Comparison of ENCODE assay signal across 15 cellular contexts in the genomic region with DNA sequence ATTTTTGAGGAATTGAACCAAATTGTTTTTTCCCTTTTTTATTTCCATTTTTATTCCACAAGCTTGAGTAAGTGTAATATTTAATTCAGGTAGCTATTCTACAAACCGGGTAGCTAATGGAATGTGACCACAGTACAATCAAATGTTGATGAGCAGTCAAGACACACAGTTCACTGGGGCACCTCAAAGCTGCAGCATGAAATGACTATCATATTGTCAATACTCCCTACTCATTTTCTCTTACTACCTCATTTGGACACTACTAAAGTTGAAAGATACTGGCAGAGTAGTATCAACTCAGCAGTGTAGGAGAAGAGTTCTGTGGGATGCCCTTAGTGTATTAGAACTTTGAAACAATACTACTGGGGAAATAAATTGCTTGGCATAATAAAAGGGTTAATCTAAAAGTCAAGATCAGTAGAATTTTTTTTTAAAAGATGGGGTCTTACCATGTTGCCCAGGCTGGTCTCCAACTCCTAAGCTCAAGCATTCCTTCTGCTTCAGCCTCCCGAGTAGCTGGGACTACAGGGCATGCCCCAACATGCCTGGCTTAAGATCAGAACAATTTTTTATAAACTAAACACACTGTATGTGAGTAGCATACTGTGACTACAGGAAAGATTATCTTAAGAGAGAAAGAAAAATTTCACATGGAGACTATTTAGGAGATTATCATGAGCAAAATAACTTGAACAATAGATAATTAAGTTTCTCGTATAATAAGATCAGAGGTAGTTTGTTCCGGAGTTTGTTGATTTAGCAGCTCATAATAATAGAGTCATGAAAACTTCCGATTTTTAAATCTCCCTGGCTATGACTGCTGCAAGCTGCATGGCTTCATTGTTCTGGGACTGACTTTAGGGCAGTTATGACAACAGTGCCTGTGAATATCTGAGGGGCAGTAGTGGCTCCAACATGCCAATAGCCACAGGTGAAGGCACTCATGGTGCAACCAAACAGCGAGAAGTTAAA. TPM values are rescaled to one million over a fixed set of nuclear protein-coding genes. Genes with fewer than 3 reads are reported as not detected.
A peak's percentile ranks its signal among the peaks of the same experiment; 100 is the strongest.
DNase-seq lines count a peak whose midpoint lies in the region; ATAC-seq and TF ChIP-seq lines count a peak whose summit lies in the region.
"Had no signal": no experiment of that assay in that cellular context is flagged by ENCODE, and none has a peak within 500 bp of the region (broad histone marks: within the 10 kb centered on the region; RNA-seq: fewer than 3 reads in every experiment).

No MANE protein-coding gene starts in this region.

- BruUV-seq in Calu3 (replicated peaks; lab: Mats Ljungman, UMichigan) (no TSS peak), PC-9 (replicated peaks; lab: Mats Ljungman, UMichigan) (no TSS peak)

- CTCF ChIA-PET in Calu3 (lab: Charles Lee) (interaction anchor here (0.5 kb wide), 1 partner anchor 14 kb away, joined by 5 read pairs; no protein-coding TSS in a partner anchor), PC-9 (lab: Charles Lee) (no interaction called here)

- H4K20me1 ChIP-seq in PC-9 (ENCODE audit: insufficient read depth): no peaks in the 10 kb centered on the region

- intact Hi-C loops in Calu3 (cut with micrococcal nuclease; ENCODE audit: unreplicated experiment) (no loop called here), PC-9 (cut with micrococcal nuclease; ENCODE audit: unreplicated experiment) (no loop called here)

- no peak overlapping the region for H3K27ac ChIP-seq in ACC112 (ENCODE audit: low read depth, low read length)
- peak overlapping the region; percentile 69 for H3K27ac ChIP-seq in HUES48 (ENCODE audit: low read depth, low read length)
- H3K27ac ChIP-seq in iPS-18a (ENCODE audit: low read length): peak overlapping the region; percentile 4
- H3K27ac ChIP-seq in PC-9: no peak overlapping the region
- H3K27ac ChIP-seq: tibial nerve had no signal

- H3K4me1 ChIP-seq in ACC112 (ENCODE audit: control insufficient read depth, insufficient read depth, low read length, unreplicated experiment): no peaks in the 10 kb centered on the region
- H3K4me1 ChIP-seq in HUES48 (ENCODE audit: control insufficient read depth, insufficient read depth, low read length): peaks cover 21% of the 10 kb centered on the region
- peaks cover 23% of the 10 kb centered on the region for H3K4me1 ChIP-seq in adipocyte (ENCODE audit: control insufficient read depth, insufficient read depth, low read length)
- H3K4me1 ChIP-seq in iPS-18a (ENCODE audit: control insufficient read depth, low read depth, low read length): peaks cover 30% of the 10 kb centered on the region
- no peaks in the 10 kb centered on the region for H3K4me1 ChIP-seq in PC-9 (replicated peaks; ENCODE audit: insufficient read depth)

- no peak overlapping the region for H3K4me3 ChIP-seq in ACC112 (ENCODE audit: low read depth, low read length)
- no peak overlapping the region for H3K4me3 ChIP-seq in HUES48 (ENCODE audit: low read depth, low read length)
- H3K4me3 ChIP-seq in adipocyte (ENCODE audit: low read length): peak overlapping the region; percentile 61
- no peak overlapping the region for H3K4me3 ChIP-seq in iPS-18a (ENCODE audit: low read length)
- no peak overlapping the region for H3K4me3 ChIP-seq in PC-9
- H3K4me3 ChIP-seq: tibial nerve had no signal

- no peaks in the 10 kb centered on the region for H3F3A ChIP-seq in PC-9 (ENCODE audit: insufficient read depth, low read depth)

- no peak overlapping the region for H3K27ac Mint-ChIP-seq in Calu3 (ENCODE audit: unreplicated experiment)
- H3K27ac Mint-ChIP-seq: activated CD4-positive, alpha-beta memory T cell treated with anti-CD3 and anti-CD28 coated beads for 36 hours; CD8-positive, alpha-beta T cell had no signal

- ATAC-seq in HG02840 (IDR thresholded peaks at IDR 0.05; ENCODE audit: low FRiP score, unreplicated experiment): no peak
- ATAC-seq: CD8-positive, alpha-beta T cell; Right ventricle myocardium inferior had no signal

- TF ChIP-seq CTCF in Calu3 (IDR thresholded peaks at IDR 0.05; ENCODE audit: unreplicated experiment) (no peak), PC-9 (conservative IDR thresholded peaks at IDR 0.05) (no peak)

- peak; percentile 63 for DNase-seq in adipocyte (ENCODE audit: low read depth)
- no peak for DNase-seq in Ammon's horn (ENCODE audit: low spot score)
- DNase-seq in Calu3: no peak
- no peak for DNase-seq in PC-9
- DNase-seq: activated CD4-positive, alpha-beta memory T cell treated with anti-CD3 and anti-CD28 coated beads for 36 hours; CD8-positive, alpha-beta T cell; naive B cell; NCI-H1048; stimulated activated CD4-positive, alpha-beta T cell treated with anti-CD3 and anti-CD28 coated beads, Interleukin-4, amount 100 ng/mL, for 4 hours had no signal

- H3K36me3 ChIP-seq in ACC112 (ENCODE audit: insufficient read depth, low read length): no peaks in the 10 kb centered on the region
- H3K36me3 ChIP-seq in HUES48 (ENCODE audit: control insufficient read depth, insufficient read depth, low read length): no peaks in the 10 kb centered on the region
- H3K36me3 ChIP-seq in adipocyte (ENCODE audit: control insufficient read depth, insufficient read depth, low read length, severe bottlenecking): no peaks in the 10 kb centered on the region
- H3K36me3 ChIP-seq in iPS-18a (ENCODE audit: control insufficient read depth, low read depth, low read length): no peaks in the 10 kb centered on the region
- H3K36me3 ChIP-seq in PC-9 (ENCODE audit: low read depth): no peaks in the 10 kb centered on the region
- H3K36me3 ChIP-seq: tibial nerve had no signal

- H3K27me3 ChIP-seq in ACC112 (ENCODE audit: insufficient read depth, low read length) (no peaks in the 10 kb centered on the region; the same call in 1 of the 2 replicates), HUES48 (ENCODE audit: control insufficient read depth, insufficient read depth, low read length) (no peaks in the 10 kb centered on the region), adipocyte (replicated peaks; ENCODE audit: control insufficient read depth, insufficient read depth, low read length) (no peaks in the 10 kb centered on the region), iPS-18a (ENCODE audit: control insufficient read depth, insufficient read depth, low read length) (no peaks in the 10 kb centered on the region), PC-9 (ENCODE audit: insufficient read depth, low read depth) (no peaks in the 10 kb centered on the region)
- H3K27me3 ChIP-seq: tibial nerve had no signal

- H3K79me2 ChIP-seq in ACC112 (ENCODE audit: control insufficient read depth, insufficient read depth, low read length, unreplicated experiment): no peaks in the 10 kb centered on the region
- no peaks in the 10 kb centered on the region for H3K79me2 ChIP-seq in PC-9 (ENCODE audit: low read depth)

- no peak overlapping the region for H3K4me3 Mint-ChIP-seq in Calu3 (ENCODE audit: low read depth, unreplicated experiment)
- H3K4me3 Mint-ChIP-seq: activated CD4-positive, alpha-beta memory T cell treated with anti-CD3 and anti-CD28 coated beads for 36 hours; CD8-positive, alpha-beta T cell; naive B cell had no signal

- H3K9ac ChIP-seq in HUES48 (ENCODE audit: low read depth, low read length) (no peak overlapping the region; the same call in 1 of the 2 replicates), adipocyte (ENCODE audit: low read length) (peak overlapping the region; percentile 39), iPS-18a (ENCODE audit: low read length) (no peak overlapping the region)

- H3K27me3 Mint-ChIP-seq in Calu3 (ENCODE audit: unreplicated experiment): no peaks in the 10 kb centered on the region
- H3K27me3 Mint-ChIP-seq: activated CD4-positive, alpha-beta memory T cell treated with anti-CD3 and anti-CD28 coated beads for 36 hours had no signal

- POLR2A ChIA-PET in PC-9 (lab: Charles Lee; ENCODE audit: unreplicated experiment): no interaction called here

- no peaks in the 10 kb centered on the region for H3K4me1 Mint-ChIP-seq in Calu3 (ENCODE audit: low read depth, unreplicated experiment)
- H3K4me1 Mint-ChIP-seq: naive B cell had no signal

- no peaks in the 10 kb centered on the region for H3K9me3 ChIP-seq in HUES48 (ENCODE audit: control insufficient read depth, insufficient read depth, low read length)
- H3K9me3 ChIP-seq in adipocyte (ENCODE audit: control insufficient read depth, low read length): no peaks in the 10 kb centered on the region
- H3K9me3 ChIP-seq in iPS-18a (ENCODE audit: control insufficient read depth, low read depth, low read length): no peaks in the 10 kb centered on the region
- H3K9me3 ChIP-seq in PC-9 (ENCODE audit: insufficient read depth, low read depth): no peaks in the 10 kb centered on the region
- H3K9me3 ChIP-seq: tibial nerve had no signal

- H3K36me3 Mint-ChIP-seq in Calu3 (ENCODE audit: insufficient read depth, unreplicated experiment): no peaks in the 10 kb centered on the region
- H3K36me3 Mint-ChIP-seq: activated CD4-positive, alpha-beta memory T cell treated with anti-CD3 and anti-CD28 coated beads for 36 hours; CD8-positive, alpha-beta T cell; naive B cell had no signal

- H3K9me3 Mint-ChIP-seq in Calu3 (ENCODE audit: low read depth, unreplicated experiment): no peaks in the 10 kb centered on the region
- H3K9me3 Mint-ChIP-seq: activated CD4-positive, alpha-beta memory T cell treated with anti-CD3 and anti-CD28 coated beads for 36 hours; CD8-positive, alpha-beta T cell; naive B cell had no signal

- H2AFZ ChIP-seq in ACC112 (ENCODE audit: low read length, unreplicated experiment) (peak overlapping the region; percentile 31), PC-9 (no peak overlapping the region)

- no peaks in the 10 kb centered on the region; the same call in 1 of the 2 replicates for H3K9me2 ChIP-seq in PC-9 (ENCODE audit: insufficient read depth)

- H3K4me2 ChIP-seq in PC-9: no peak overlapping the region

RNA-seq across cellular contexts. Expression of gene MYO3B, which starts 43.7 kb away (rescaled TPM):
- total RNA-seq in Calu3 (2022) (5.0 and 7.1 TPM in 2 replicates), PC-9 (2021) (5.3 and 6.7 TPM in 2 replicates)
- total RNA-seq: CD8-positive, alpha-beta T cell; Right ventricle myocardium inferior had no signal

Comparison
In these comparisons a context has a peak if more than half of its experiments do, and no peak if none do; other contexts are left out.
1. H3K27ac ChIP-seq: peak in HUES48 (single experiment) and iPS-18a (single experiment); none in ACC112 (single experiment) and PC-9 (single experiment).